ENCODE assay signal across 8 cellular contexts in genomic region chr18:31658670-31659573, GRCh38. TPM values are rescaled to one million over a fixed set of nuclear protein-coding genes. Genes with fewer than 3 reads are reported as not detected.
DNase-seq lines count a peak whose midpoint lies in the region; ATAC-seq, FAIRE-seq and TF ChIP-seq lines count a peak whose summit lies in the region.

No MANE protein-coding gene starts in this region.

- ATAC-seq in GM21367 (IDR thresholded peaks at IDR 0.05; ENCODE audit: unreplicated experiment) (peak; percentile 67), HG03469 (IDR thresholded peaks at IDR 0.05; ENCODE audit: unreplicated experiment) (peak; percentile 55), GM12878 (peak; percentile 81)

- H3K36me3 ChIP-seq in GM12878 (ENCODE audit: control insufficient read depth in 2 of 2, insufficient read depth in 2 of 2, low read length in 1 of 2): peaks cover 0 to 5% of the 10 kb centered on the region in 2 experiments; a peak in 2 of 4 replicates
- no peaks in the 10 kb centered on the region for H3K36me3 ChIP-seq in left ventricle myocardium inferior

- peak; percentile 70 for DNase-seq in GM12864 (ENCODE audit: low read depth)
- peak; percentile 89 for DNase-seq in GM12878 (ENCODE audit: low read depth, low spot score)
- DNase-seq in LoVo (ENCODE audit: low spot score): no peak
- no peak for DNase-seq in NK-92 (lab: John Stamatoyannopoulos, UW; ENCODE audit: unreplicated experiment)
- no peak for DNase-seq in head of caudate nucleus
- no peak for DNase-seq in left ventricle myocardium inferior

- H3K4me3 ChIP-seq in GM12864 (ENCODE audit: low read depth, low read length): peak overlapping the region; percentile 31; the same call in 1 of the 2 replicates
- peak overlapping the region; percentile 56 for H3K4me3 ChIP-seq in GM12878
- H3K4me3 ChIP-seq in left ventricle myocardium inferior: no peak overlapping the region

- in situ Hi-C loops in GM12878 (cut with MboI): no loop called here

- TF ChIP-seq POLR2A in GM12878 (IDR thresholded peaks at IDR 0.05; ENCODE audit: low read depth, low read length): no peak; the same call in 1 of the 2 replicates

- H3K27me3 ChIP-seq in GM12878 (replicated peaks in 1 of 2; ENCODE audit: control insufficient read depth in 2 of 2, insufficient read depth in 2 of 2, low read length in 1 of 2) (no peaks in the 10 kb centered on the region), left ventricle myocardium inferior (ENCODE audit: low read depth) (no peaks in the 10 kb centered on the region)

- H3K9me3 ChIP-seq in GM12878 (replicated peaks; ENCODE audit: control insufficient read depth, insufficient read depth, low read length): peaks cover 8% of the 10 kb centered on the region
- H3K9me3 ChIP-seq in left ventricle myocardium inferior (replicated peaks): no peaks in the 10 kb centered on the region

- H2AFZ ChIP-seq in GM12878 (ENCODE audit: control insufficient read depth, low read depth, low read length): peak overlapping the region; percentile 20

- FAIRE-seq in GM12878 (lab: Jason Lieb, UNC): peak; percentile 86

- H3K4me2 ChIP-seq in GM12878 (ENCODE audit: control insufficient read depth, insufficient read depth): peak overlapping the region; percentile 79

- peak in 1 of 2 experiments; percentile 78; a peak in 2 of 4 replicates for TF ChIP-seq EP300 in GM12878 (IDR thresholded peaks at IDR 0.05; ENCODE audit: borderline replicate concordance in 1 of 2, control insufficient read depth in 1 of 2, low read depth in 2 of 2, low read length in 2 of 2)

- H3K27ac ChIP-seq in GM12878 (ENCODE audit: control insufficient read depth, insufficient read depth): peak overlapping the region; percentile 98
- no peak overlapping the region for H3K27ac ChIP-seq in left ventricle myocardium inferior (replicated peaks)

- H3K79me2 ChIP-seq in GM12878 (ENCODE audit: control insufficient read depth, insufficient read depth, low read length): peaks cover 25% of the 10 kb centered on the region

- peaks cover 37% of the 10 kb centered on the region for H3K4me1 ChIP-seq in GM12878 (ENCODE audit: control insufficient read depth, insufficient read depth, low read length)
- H3K4me1 ChIP-seq in left ventricle myocardium inferior: no peaks in the 10 kb centered on the region

- TSS peak; percentile 81 for BruUV-seq in GM12878 (replicated peaks; lab: Mats Ljungman, UMichigan)

- no peak for TF ChIP-seq RAD21 in GM12878 (IDR thresholded peaks at IDR 0.05; ENCODE audit: insufficient read depth, low read depth, low read length)

- RAD21 ChIA-PET in GM12878 (lab: Charles Lee; ENCODE audit: unreplicated experiment): interaction anchor here (0.6 to 4.7 kb wide), 24 partner anchors 9 to 401 kb away, joined by 3 to 102 read pairs (median 4); partner anchors contain the start of genes B4GALT6 and TRAPPC8

- TF ChIP-seq CTCF in GM12864 (IDR thresholded peaks at IDR 0.05; ENCODE audit: low read depth, low read length, missing control alignments) (no peak), GM12878 (IDR thresholded peaks at IDR 0.05 in 2 of 3, conservative IDR thresholded peaks at IDR 0.05 in 1 of 3; ENCODE audit: control insufficient read depth in 2 of 3, extremely low read depth in 1 of 3, insufficient read depth in 1 of 3, low read depth in 3 of 3, low read length in 3 of 3) (no peak), left ventricle myocardium inferior (IDR thresholded peaks at IDR 0.05; ENCODE audit: borderline replicate concordance) (no peak)

- intact Hi-C loops in GM12878 (cut with micrococcal nuclease; ENCODE audit: unreplicated experiment): loop anchor here (1.0 to 10.0 kb wide), 6 partner anchors 10 to 394 kb away; partner anchors contain the start of genes B4GALT6 and DSG2
- intact Hi-C loops in head of caudate nucleus (cut with DNase I): no loop called here
- intact Hi-C loops in left ventricle myocardium inferior (cut with micrococcal nuclease): no loop called here

- SMC1A ChIA-PET in GM12878 (lab: Charles Lee; ENCODE audit: uncharacterized antibody, unreplicated experiment): interaction anchor here (0.6 to 8.5 kb wide), 14 partner anchors 8 to 168 kb away, joined by 3 to 169 read pairs (median 8); partner anchors contain the start of gene B4GALT6

- H3K9ac ChIP-seq in GM12878 (ENCODE audit: control insufficient read depth, insufficient read depth, low read length): peak overlapping the region; percentile 62

- H4K20me1 ChIP-seq in GM12878 (ENCODE audit: control insufficient read depth, insufficient read depth): no peaks in the 10 kb centered on the region

- POLR2A ChIA-PET in GM12878 (lab: Charles Lee): interaction anchor here (0.5 to 7.3 kb wide), 14 partner anchors 9 to 284 kb away, joined by 3 to 64 read pairs (median 5); partner anchors contain the start of gene TRAPPC8

- WGBS in GM12878 (ENCODE audit: insufficient coverage, insufficient replicate concordance, low lambda C conversion rate, missing lambda C conversion rate): 1% methylated on average over 10 of the region's 10 CpGs

- CTCF ChIA-PET in GM12878 (lab: Yijun Ruan, JAX): interaction anchor here (0.8 to 3.0 kb wide), 13 partner anchors 9 to 99 kb away, joined by 3 to 38 read pairs (median 5); no protein-coding TSS in a partner anchor

TF ChIP-seq in GM12878, 131 proteins besides CTCF, POLR2A, EP300 and RAD21 (continues in another document):
- no peak for TF ChIP-seq SIX5 (IDR thresholded peaks at IDR 0.05; ENCODE audit: low read depth, low read length, severe bottlenecking)
- peak; percentile 95 for TF ChIP-seq SMARCA5 (IDR thresholded peaks at IDR 0.05)
- TF ChIP-seq YY1 (IDR thresholded peaks at IDR 0.05; ENCODE audit: low read depth, low read length): 0 out of 2 replicates have a peak, but pooled peaks have one; percentile 23
- TF ChIP-seq ZNF274 (IDR thresholded peaks at IDR 0.05; ENCODE audit: insufficient read depth, insufficient read length): no peak
- TF ChIP-seq SPI1 (IDR thresholded peaks at IDR 0.05; ENCODE audit: borderline replicate concordance, insufficient read depth, low read depth, low read length): 0 out of 2 replicates have a peak, but pooled peaks have one; percentile 9
- TF ChIP-seq MTA3 (IDR thresholded peaks at IDR 0.05; ENCODE audit: borderline replicate concordance, low read length): peak; percentile 29; the same call in 1 of the 2 replicates
- TF ChIP-seq CEBPB (IDR thresholded peaks at IDR 0.05; ENCODE audit: borderline replicate concordance in 1 of 2, low read depth in 2 of 2, low read length in 2 of 2): peak in 1 of 2 experiments; percentile 50; a peak in 1 of 4 replicates
- TF ChIP-seq ZZZ3 (IDR thresholded peaks at IDR 0.05; ENCODE audit: control insufficient read depth, insufficient read length, low read depth): no peak
- no peak for TF ChIP-seq CHD4 (IDR thresholded peaks at IDR 0.05)
- no peak for TF ChIP-seq KAT2A (conservative IDR thresholded peaks at IDR 0.05; ENCODE audit: control insufficient read depth, low read depth, low read length)
- 0 out of 2 replicates have a peak, but pooled peaks have one; percentile 11 for TF ChIP-seq RCOR1 (conservative IDR thresholded peaks at IDR 0.05; ENCODE audit: low read depth, low read length)
- 0 out of 2 replicates have a peak, but pooled peaks have one; percentile 10 for TF ChIP-seq STAT3 (IDR thresholded peaks at IDR 0.05; ENCODE audit: low read depth, low read length)
- TF ChIP-seq SP1 (IDR thresholded peaks at IDR 0.05; ENCODE audit: low read depth, low read length): no peak
- TF ChIP-seq BCL11A (IDR thresholded peaks at IDR 0.05; ENCODE audit: low read depth, low read length): peak; percentile 79
- TF ChIP-seq CREM (IDR thresholded peaks at IDR 0.05; ENCODE audit: low read depth): peak; percentile 86
- TF ChIP-seq RAD51 (IDR thresholded peaks at IDR 0.05): peak; percentile 51
- TF ChIP-seq USF2 (IDR thresholded peaks at IDR 0.05; ENCODE audit: borderline replicate concordance, low read depth, low read length): no peak; the same call in 1 of the 2 replicates

RNA-seq across cellular contexts. Expression of gene B4GALT6, which starts 25.5 kb away (rescaled TPM):
- total RNA-seq in GM12878 (2013; cell fraction: nucleolus; rRNA removed): 40.1 and 41.4 TPM in 2 replicates
- total RNA-seq in GM12878 (2014; rRNA removed): 14.8 and 17.8 TPM in 2 replicates
- total RNA-seq in GM12878 (2014; rRNA removed; fragmentation: Illumina TruSeq; extraction: Trizol): 20.8 and 21.9 TPM in 2 replicates
- total RNA-seq in GM12878 (2021): 43.0 and 44.5 TPM in 2 replicates
- 6.5 TPM for polyA plus RNA-seq in GM12878 (2011; ENCODE audit: low read depth)
- 47.4 and 82.7 TPM in 2 replicates for polyA plus RNA-seq in GM12878 (2011; rRNA removed)
- 11.0 and 15.6 TPM in 2 replicates for polyA plus RNA-seq in GM12878 (2011; cell fraction: cytosol; rRNA removed)
- 32.3 and 32.5 TPM in 2 replicates for polyA plus RNA-seq in GM12878 (2011; cell fraction: nucleus; rRNA removed)
- 18.1 and 21.1 TPM in 2 replicates for polyA plus RNA-seq in GM12878 (2012)
- polyA plus RNA-seq in GM12878 (2014; fragmentation: Illumina TruSeq; extraction: Trizol): 35.7 and 48.3 TPM in 2 replicates
- 10 to 100 TPM; 13.4 to 14.1 TPM for polyA plus RNA-seq in GM12878 (2014; fragmentation: Nextera tagmentation; extraction: Ambion mirVana)
- 20.2 and 21.3 TPM in 2 replicates for polyA plus RNA-seq in GM12878 (2014; rRNA removed)
- polyA plus RNA-seq in GM12878 (2016; fragmentation: Nextera tagmentation; extraction: Ambion mirVana): 10 to 100 TPM; 11.9 to 13.6 TPM
- 26.6 and 46.6 TPM in 2 replicates for polyA minus RNA-seq in GM12878 (2011; rRNA and poly(A)+ RNA removed)
- polyA minus RNA-seq in GM12878 (2011; cell fraction: cytosol; rRNA and poly(A)+ RNA removed): 24.7 and 28.3 TPM in 2 replicates
- 15.2 and 19.9 TPM in 2 replicates for polyA minus RNA-seq in GM12878 (2011; cell fraction: nucleus; rRNA and poly(A)+ RNA removed)
- total RNA-seq in left ventricle myocardium inferior: 5.3 TPM

Comparison
In these comparisons a context has a peak if more than half of its experiments do, and no peak if none do; other contexts are left out.
1. DNase-seq: peak in GM12864 (single experiment) and GM12878 (single experiment); none in LoVo (single experiment), NK-92 (single experiment), head of caudate nucleus (0 of 42) and left ventricle myocardium inferior (single experiment).
2. Peak in every context shown above with its lines, with median percentiles within 50 percentile points of each other: ATAC-seq.